Comparison of ENCODE assay signal across 1 cellular context in genomic region chr3:39065197-39065596, GRCh38.
TF ChIP-seq lines count a peak whose summit lies in the region.

No MANE protein-coding gene starts in this region.

TF ChIP-seq in A549, 52 proteins besides CTCF, POLR2A, EP300 and RAD21:
- TF ChIP-seq JUN (IDR thresholded peaks at IDR 0.05), result no peak
- TF ChIP-seq ESRRA (IDR thresholded peaks at IDR 0.05; ENCODE audit: borderline replicate concordance, low read length), result no peak
- no peak for TF ChIP-seq RCOR1 (IDR thresholded peaks at IDR 0.05; ENCODE audit: low read depth, low read length)
- TF ChIP-seq REST (IDR thresholded peaks at IDR 0.05), result no peak
- TF ChIP-seq EHMT2 (IDR thresholded peaks at IDR 0.05; ENCODE audit: low read depth), result no peak
- TF ChIP-seq MAFK (IDR thresholded peaks at IDR 0.05; ENCODE audit: partially characterized antibody), result no peak
- TF ChIP-seq POLR2AphosphoS2 (conservative IDR thresholded peaks at IDR 0.05; ENCODE audit: low read length), result no peak
- no peak for TF ChIP-seq HEYL (CRISPR knock-in tag; IDR thresholded peaks at IDR 0.05)
- no peak for TF ChIP-seq TFCP2L1 (CRISPR knock-in tag; IDR thresholded peaks at IDR 0.05)
- no peak for TF ChIP-seq MYC (IDR thresholded peaks at IDR 0.05; ENCODE audit: borderline replicate concordance, low read length)
- no peak for TF ChIP-seq HES2 (IDR thresholded peaks at IDR 0.05)
